In the genomic region with DNA sequence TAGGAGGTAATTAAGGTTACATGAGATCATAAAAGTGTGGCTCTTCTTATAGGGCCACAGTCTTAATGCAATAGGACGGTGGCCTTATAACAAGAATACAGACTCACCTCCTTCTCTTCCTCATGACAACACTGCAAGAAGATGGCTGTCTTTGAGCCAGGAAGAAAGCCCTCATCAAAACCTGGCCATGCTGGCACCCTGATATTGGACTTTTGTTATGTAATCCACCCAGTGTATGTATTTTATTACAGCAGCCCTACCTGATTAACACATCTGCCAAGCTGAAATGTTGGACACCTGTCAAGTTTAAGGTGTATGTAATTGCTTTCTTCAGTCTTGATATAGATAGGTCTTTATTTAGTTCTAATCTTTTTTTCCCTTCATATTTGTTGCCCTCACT, we compare ENCODE assay signal across 31 cellular contexts.
"Had no signal": no experiment of that assay in that cellular context is flagged by ENCODE, and none has a peak within 500 bp of the region (broad histone marks: within the 10 kb centered on the region; RNA-seq: fewer than 3 reads in every experiment).

No MANE protein-coding gene starts in this region.

- H3K4me3 ChIP-seq: ovary, psoas muscle, right lobe of liver, sigmoid colon, smooth muscle cell, spleen, suprapubic skin, testis, tibial artery, transverse colon, upper lobe of left lung, uterus had no signal

- H3K27ac ChIP-seq: neutrophil, ovary, parathyroid adenoma, psoas muscle, right lobe of liver, sigmoid colon, spleen, suprapubic skin, testis, tibial artery, transverse colon, upper lobe of left lung, uterus had no signal

- H3K9me3 ChIP-seq: neutrophil, ovary, psoas muscle, right lobe of liver, testis, uterus had no signal

- H3K27me3 ChIP-seq: neutrophil, ovary, right lobe of liver, sigmoid colon, spleen, suprapubic skin, testis, tibial artery, transverse colon, upper lobe of left lung, uterus had no signal

- H3K36me3 ChIP-seq: neutrophil, ovary, right lobe of liver, sigmoid colon, suprapubic skin, tibial artery, transverse colon, upper lobe of left lung, uterus had no signal

- H3K9ac ChIP-seq: parathyroid adenoma had no signal

- DNase-seq: naive B cell; naive thymus-derived CD8-positive, alpha-beta T cell; nephron progenitor cell; occipital lobe; ovary; posterior cingulate gyrus; psoas muscle; right cardiac atrium; right lobe of liver; sigmoid colon; spleen; stimulated activated CD4-positive, alpha-beta T cell treated with anti-CD3 and anti-CD28 coated beads, Interleukin-12 subunit alpha, Interleukin-12 subunit beta, amount 100 ng/mL, for 4 hours; stimulated activated CD4-positive, alpha-beta T cell treated with anti-CD3 and anti-CD28 coated beads, Interleukin-1b, Interleukin-23, amount 100 ng/mL, for 48 hours; stimulated activated CD4-positive, alpha-beta T cell treated with anti-CD3 and anti-CD28 coated beads, Interleukin-4, amount 100 ng/mL, for 1 hour; stimulated activated CD4-positive, alpha-beta T cell treated with anti-CD3 and anti-CD28 coated beads, Interleukin-4, amount 100 ng/mL, for 4 hours; stimulated activated CD8-positive, alpha-beta memory T cell treated with anti-CD3 and anti-CD28 coated beads, Interleukin-4, amount 100 ng/mL, for 48 hours; stimulated activated naive CD4-positive, alpha-beta T cell; stimulated activated naive CD8-positive, alpha-beta T cell treated with anti-CD3 and anti-CD28 coated beads, Interleukin-15, amount 100 ng/mL, for 72 hours; stimulated activated naive CD8-positive, alpha-beta T cell treated with anti-CD3 and anti-CD28 coated beads, Interleukin-15, Interleukin-2, amounts not matched to agents 100 U/mL and 50 U/mL, for 24 hours; substantia nigra; testis; tibial artery; transverse colon; upper lobe of left lung; uterus had no signal

- H3K4me1 ChIP-seq: psoas muscle, right lobe of liver, sigmoid colon, spleen, suprapubic skin, testis, tibial artery, transverse colon, upper lobe of left lung, uterus had no signal

- H3K4me2 ChIP-seq: smooth muscle cell had no signal

- H2AFZ ChIP-seq: parathyroid adenoma had no signal

- ATAC-seq: naive thymus-derived CD8-positive, alpha-beta T cell; natural killer cell treated with Interleukin-12 subunit alpha and Interleukin-12 subunit beta and Interleukin-15 and Interleukin-18, amount 100 ng/mL, for 72 hours; psoas muscle; right cardiac atrium; stimulated activated memory B cell treated with anti-CD40 and anti-IgM and Interleukin-4, amounts not matched to agents 10 μg/mL and 1 μg/mL and 100 μg/mL, for 72 hours; stimulated activated naive CD8-positive, alpha-beta T cell treated with anti-CD3 and anti-CD28 coated beads, Interleukin-15, amount 100 ng/mL, for 72 hours; stimulated activated naive CD8-positive, alpha-beta T cell treated with anti-CD3 and anti-CD28 coated beads, Interleukin-15, Interleukin-2, amounts not matched to agents 100 U/mL and 50 U/mL, for 24 hours had no signal
